Comparison of ENCODE assay signal across 2 cellular contexts in the genomic region with DNA sequence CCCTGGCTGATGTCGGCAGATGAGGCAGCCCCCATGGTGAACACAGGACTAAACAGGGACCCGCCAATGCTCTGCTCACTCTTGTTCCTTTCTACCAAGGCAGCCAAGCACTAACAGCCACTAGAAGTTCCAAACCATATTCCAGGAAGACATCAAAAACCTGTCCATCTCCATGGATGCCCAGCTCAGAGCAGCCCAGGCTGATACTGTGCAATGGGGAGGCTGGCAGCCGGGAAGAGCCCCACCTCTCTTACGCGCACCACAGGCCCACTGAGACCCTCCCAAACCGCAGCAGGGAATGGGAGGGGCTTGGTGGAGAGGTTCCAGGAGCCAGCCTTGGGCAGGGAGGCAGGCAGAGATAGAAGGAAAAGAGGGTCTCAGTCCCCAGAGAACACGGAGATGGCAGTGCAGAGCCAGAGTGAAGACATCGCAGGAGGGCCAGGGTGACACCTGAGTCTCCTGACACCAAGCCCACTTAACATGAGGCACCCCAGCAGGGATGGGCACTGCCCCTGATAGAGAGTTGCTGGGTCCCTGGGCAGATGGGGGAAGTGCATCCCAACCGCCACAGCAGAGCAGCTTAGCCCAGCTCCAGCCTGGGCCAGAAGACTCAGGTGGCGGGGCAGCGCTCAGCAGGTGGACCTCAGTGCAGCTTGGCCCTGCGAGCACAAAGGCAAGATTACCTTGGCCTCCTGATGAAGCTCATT.
TF ChIP-seq lines count a peak whose summit lies in the region.

No MANE protein-coding gene starts in this region.

TF ChIP-seq in SK-N-SH, 30 proteins besides CTCF, POLR2A, EP300 and RAD21 (continued from another document):
- TF ChIP-seq, protein P1, sequence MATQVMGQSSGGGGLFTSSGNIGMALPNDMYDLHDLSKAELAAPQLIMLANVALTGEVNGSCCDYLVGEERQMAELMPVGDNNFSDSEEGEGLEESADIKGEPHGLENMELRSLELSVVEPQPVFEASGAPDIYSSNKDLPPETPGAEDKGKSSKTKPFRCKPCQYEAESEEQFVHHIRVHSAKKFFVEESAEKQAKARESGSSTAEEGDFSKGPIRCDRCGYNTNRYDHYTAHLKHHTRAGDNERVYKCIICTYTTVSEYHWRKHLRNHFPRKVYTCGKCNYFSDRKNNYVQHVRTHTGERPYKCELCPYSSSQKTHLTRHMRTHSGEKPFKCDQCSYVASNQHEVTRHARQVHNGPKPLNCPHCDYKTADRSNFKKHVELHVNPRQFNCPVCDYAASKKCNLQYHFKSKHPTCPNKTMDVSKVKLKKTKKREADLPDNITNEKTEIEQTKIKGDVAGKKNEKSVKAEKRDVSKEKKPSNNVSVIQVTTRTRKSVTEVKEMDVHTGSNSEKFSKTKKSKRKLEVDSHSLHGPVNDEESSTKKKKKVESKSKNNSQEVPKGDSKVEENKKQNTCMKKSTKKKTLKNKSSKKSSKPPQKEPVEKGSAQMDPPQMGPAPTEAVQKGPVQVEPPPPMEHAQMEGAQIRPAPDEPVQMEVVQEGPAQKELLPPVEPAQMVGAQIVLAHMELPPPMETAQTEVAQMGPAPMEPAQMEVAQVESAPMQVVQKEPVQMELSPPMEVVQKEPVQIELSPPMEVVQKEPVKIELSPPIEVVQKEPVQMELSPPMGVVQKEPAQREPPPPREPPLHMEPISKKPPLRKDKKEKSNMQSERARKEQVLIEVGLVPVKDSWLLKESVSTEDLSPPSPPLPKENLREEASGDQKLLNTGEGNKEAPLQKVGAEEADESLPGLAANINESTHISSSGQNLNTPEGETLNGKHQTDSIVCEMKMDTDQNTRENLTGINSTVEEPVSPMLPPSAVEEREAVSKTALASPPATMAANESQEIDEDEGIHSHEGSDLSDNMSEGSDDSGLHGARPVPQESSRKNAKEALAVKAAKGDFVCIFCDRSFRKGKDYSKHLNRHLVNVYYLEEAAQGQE (IDR thresholded peaks at IDR 0.05; ENCODE audit: low read depth, low read length) = no peak
- TF ChIP-seq FOXJ3 (CRISPR knock-in tag; IDR thresholded peaks at IDR 0.05) (no peak), TCF12 (IDR thresholded peaks at IDR 0.05) (no peak), MEF2A (IDR thresholded peaks at IDR 0.05; ENCODE audit: borderline replicate concordance, low read depth) (no peak), FOSL2 (IDR thresholded peaks at IDR 0.05; ENCODE audit: borderline replicate concordance, low read depth) (no peak), CHD2 (IDR thresholded peaks at IDR 0.05; ENCODE audit: low read length, partially characterized antibody) (no peak), RFX5 (IDR thresholded peaks at IDR 0.05; ENCODE audit: low read length) (no peak), ELF1 (IDR thresholded peaks at IDR 0.05) (no peak), EZH2phosphoT487 (IDR thresholded peaks at IDR 0.05; ENCODE audit: borderline replicate concordance, low read depth) (no peak), JUND (IDR thresholded peaks at IDR 0.05) (no peak), SIN3A (IDR thresholded peaks at IDR 0.05; ENCODE audit: borderline replicate concordance, low read depth, low read length) (no peak), TAF1 (IDR thresholded peaks at IDR 0.05; ENCODE audit: borderline replicate concordance, low read depth, low read length) (no peak), SMC3 (IDR thresholded peaks at IDR 0.05; ENCODE audit: low read depth, low read length) (no peak), RCOR1 (IDR thresholded peaks at IDR 0.05; ENCODE audit: low read length) (no peak), FOXM1 (IDR thresholded peaks at IDR 0.05; ENCODE audit: low read depth) (no peak)
- TF ChIP-seq, protein P2, sequence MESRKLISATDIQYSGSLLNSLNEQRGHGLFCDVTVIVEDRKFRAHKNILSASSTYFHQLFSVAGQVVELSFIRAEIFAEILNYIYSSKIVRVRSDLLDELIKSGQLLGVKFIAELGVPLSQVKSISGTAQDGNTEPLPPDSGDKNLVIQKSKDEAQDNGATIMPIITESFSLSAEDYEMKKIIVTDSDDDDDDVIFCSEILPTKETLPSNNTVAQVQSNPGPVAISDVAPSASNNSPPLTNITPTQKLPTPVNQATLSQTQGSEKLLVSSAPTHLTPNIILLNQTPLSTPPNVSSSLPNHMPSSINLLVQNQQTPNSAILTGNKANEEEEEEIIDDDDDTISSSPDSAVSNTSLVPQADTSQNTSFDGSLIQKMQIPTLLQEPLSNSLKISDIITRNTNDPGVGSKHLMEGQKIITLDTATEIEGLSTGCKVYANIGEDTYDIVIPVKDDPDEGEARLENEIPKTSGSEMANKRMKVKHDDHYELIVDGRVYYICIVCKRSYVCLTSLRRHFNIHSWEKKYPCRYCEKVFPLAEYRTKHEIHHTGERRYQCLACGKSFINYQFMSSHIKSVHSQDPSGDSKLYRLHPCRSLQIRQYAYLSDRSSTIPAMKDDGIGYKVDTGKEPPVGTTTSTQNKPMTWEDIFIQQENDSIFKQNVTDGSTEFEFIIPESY (IDR thresholded peaks at IDR 0.05; ENCODE audit: borderline replicate concordance, low read depth) = no peak
- TF ChIP-seq, protein P3, sequence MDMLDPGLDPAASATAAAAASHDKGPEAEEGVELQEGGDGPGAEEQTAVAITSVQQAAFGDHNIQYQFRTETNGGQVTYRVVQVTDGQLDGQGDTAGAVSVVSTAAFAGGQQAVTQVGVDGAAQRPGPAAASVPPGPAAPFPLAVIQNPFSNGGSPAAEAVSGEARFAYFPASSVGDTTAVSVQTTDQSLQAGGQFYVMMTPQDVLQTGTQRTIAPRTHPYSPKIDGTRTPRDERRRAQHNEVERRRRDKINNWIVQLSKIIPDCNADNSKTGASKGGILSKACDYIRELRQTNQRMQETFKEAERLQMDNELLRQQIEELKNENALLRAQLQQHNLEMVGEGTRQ (IDR thresholded peaks at IDR 0.05; ENCODE audit: borderline replicate concordance, low read depth, low read length) = no peak

TF ChIP-seq in SK-N-SH treated with all-trans-retinoic acid at 6 μM for 48 hours, 23 proteins besides CTCF, POLR2A, EP300 and RAD21 (continued from another document):
- TF ChIP-seq GLIS3 (CRISPR knock-in tag; IDR thresholded peaks at IDR 0.05) = no peak
- no peak for TF ChIP-seq BACH2 (CRISPR knock-in tag; IDR thresholded peaks at IDR 0.05; ENCODE audit: borderline replicate concordance)
- TF ChIP-seq TCF4 (CRISPR knock-in tag; IDR thresholded peaks at IDR 0.05; ENCODE audit: borderline replicate concordance) = no peak
- no peak for TF ChIP-seq OSR1 (CRISPR knock-in tag; IDR thresholded peaks at IDR 0.05)
- TF ChIP-seq, protein P4, sequence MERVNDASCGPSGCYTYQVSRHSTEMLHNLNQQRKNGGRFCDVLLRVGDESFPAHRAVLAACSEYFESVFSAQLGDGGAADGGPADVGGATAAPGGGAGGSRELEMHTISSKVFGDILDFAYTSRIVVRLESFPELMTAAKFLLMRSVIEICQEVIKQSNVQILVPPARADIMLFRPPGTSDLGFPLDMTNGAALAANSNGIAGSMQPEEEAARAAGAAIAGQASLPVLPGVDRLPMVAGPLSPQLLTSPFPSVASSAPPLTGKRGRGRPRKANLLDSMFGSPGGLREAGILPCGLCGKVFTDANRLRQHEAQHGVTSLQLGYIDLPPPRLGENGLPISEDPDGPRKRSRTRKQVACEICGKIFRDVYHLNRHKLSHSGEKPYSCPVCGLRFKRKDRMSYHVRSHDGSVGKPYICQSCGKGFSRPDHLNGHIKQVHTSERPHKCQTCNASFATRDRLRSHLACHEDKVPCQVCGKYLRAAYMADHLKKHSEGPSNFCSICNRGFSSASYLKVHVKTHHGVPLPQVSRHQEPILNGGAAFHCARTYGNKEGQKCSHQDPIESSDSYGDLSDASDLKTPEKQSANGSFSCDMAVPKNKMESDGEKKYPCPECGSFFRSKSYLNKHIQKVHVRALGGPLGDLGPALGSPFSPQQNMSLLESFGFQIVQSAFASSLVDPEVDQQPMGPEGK (CRISPR knock-in tag; IDR thresholded peaks at IDR 0.05; ENCODE audit: borderline replicate concordance) = no peak
- no peak for TF ChIP-seq ZFP30 (CRISPR knock-in tag; IDR thresholded peaks at IDR 0.05)
- TF ChIP-seq ESRRG (CRISPR knock-in tag; IDR thresholded peaks at IDR 0.05) = no peak
- no peak for TF ChIP-seq ZNF565 (CRISPR knock-in tag; conservative IDR thresholded peaks at IDR 0.05; ENCODE audit: low read depth)
- TF ChIP-seq, protein P5, sequence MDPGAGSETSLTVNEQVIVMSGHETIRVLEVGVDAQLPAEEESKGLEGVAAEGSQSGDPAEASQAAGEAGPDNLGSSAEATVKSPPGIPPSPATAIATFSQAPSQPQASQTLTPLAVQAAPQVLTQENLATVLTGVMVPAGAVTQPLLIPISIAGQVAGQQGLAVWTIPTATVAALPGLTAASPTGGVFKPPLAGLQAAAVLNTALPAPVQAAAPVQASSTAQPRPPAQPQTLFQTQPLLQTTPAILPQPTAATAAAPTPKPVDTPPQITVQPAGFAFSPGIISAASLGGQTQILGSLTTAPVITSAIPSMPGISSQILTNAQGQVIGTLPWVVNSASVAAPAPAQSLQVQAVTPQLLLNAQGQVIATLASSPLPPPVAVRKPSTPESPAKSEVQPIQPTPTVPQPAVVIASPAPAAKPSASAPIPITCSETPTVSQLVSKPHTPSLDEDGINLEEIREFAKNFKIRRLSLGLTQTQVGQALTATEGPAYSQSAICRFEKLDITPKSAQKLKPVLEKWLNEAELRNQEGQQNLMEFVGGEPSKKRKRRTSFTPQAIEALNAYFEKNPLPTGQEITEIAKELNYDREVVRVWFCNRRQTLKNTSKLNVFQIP (CRISPR knock-in tag; IDR thresholded peaks at IDR 0.05; ENCODE audit: borderline replicate concordance, low read depth) = no peak
- no peak for TF ChIP-seq TOX (CRISPR knock-in tag; IDR thresholded peaks at IDR 0.05; ENCODE audit: borderline replicate concordance)
- no peak for TF ChIP-seq CSDC2 (CRISPR knock-in tag; IDR thresholded peaks at IDR 0.05)
